Comparison of ENCODE assay signal across 20 cellular contexts in the genomic region with DNA sequence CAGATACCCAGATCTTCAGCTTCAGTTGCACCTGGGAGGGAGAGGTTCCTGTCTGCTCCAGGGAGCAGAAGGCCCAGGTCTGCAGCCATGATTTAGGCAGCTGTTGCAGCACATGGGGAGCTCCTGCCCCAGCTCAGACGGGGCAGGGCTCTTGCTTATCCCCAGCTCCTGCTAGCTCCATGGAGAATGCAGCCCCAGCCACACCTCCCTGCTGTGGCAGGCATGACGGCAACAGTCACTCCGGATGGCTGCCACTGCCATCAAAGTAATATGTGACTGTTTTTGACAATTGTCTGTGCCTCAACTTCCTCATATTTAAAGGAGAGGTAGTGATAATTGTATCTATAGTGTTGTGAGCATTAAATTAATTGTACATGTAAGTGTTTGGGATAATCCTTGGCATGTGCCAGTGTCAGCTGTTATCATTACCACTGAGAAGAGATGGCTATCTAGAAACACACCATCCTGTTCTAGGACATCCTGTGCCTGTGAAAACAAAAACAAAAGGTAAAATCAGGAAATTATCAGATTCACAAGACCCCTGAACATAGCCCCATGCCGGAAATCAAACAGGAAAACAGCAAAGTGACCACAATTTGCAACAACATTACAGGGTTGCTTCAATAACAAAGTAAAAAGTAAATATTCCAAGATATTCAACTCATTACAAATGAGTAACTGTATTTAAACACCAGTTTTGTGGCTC.
A peak's percentile ranks its signal among the peaks of the same experiment; 100 is the strongest.
DNase-seq lines count a peak whose midpoint lies in the region; ATAC-seq and TF ChIP-seq lines count a peak whose summit lies in the region.
"Had no signal": no experiment of that assay in that cellular context is flagged by ENCODE, and none has a peak within 500 bp of the region (broad histone marks: within the 10 kb centered on the region; RNA-seq: fewer than 3 reads in every experiment).

No MANE protein-coding gene starts in this region.

- H3K27ac ChIP-seq in Peyer's patch (peak overlapping the region; percentile 35 to 60 (median 54)), neural progenitor cell (no peak overlapping the region)
- H3K27ac ChIP-seq: WERI-Rb-1 had no signal

- ATAC-seq in activated T-cell treated with anti-CD3 and anti-CD28 coated beads, Interleukin-2, amount 50 U/mL, for 4 hours: no peak
- peak; percentile 48 for ATAC-seq in stimulated activated effector memory CD8-positive, alpha-beta T cell treated with anti-CD3 and anti-CD28 coated beads, Interleukin-12 subunit alpha, Interleukin-12 subunit beta, amount 100 ng/mL, for 72 hours
- no peak for ATAC-seq in GM21786 (IDR thresholded peaks at IDR 0.05; ENCODE audit: unreplicated experiment)
- ATAC-seq: sciatic nerve had no signal

- H3K79me2 ChIP-seq in neural progenitor cell (ENCODE audit: low read depth): no peaks in the 10 kb centered on the region

- no peak for TF ChIP-seq CTCF in Peyer's patch (IDR thresholded peaks at IDR 0.05)
- no peak for TF ChIP-seq CTCF in endothelial cell (IDR thresholded peaks at IDR 0.05; ENCODE audit: unreplicated experiment)
- TF ChIP-seq CTCF in neural progenitor cell (IDR thresholded peaks at IDR 0.05): no peak

- H3K36me3 ChIP-seq in Peyer's patch: no peaks in the 10 kb centered on the region
- H3K36me3 ChIP-seq in neural progenitor cell: no peaks in the 10 kb centered on the region
- H3K36me3 ChIP-seq: WERI-Rb-1 had no signal

- no peaks in the 10 kb centered on the region for H3F3A ChIP-seq in neural progenitor cell (ENCODE audit: low read depth)

- no peak overlapping the region for H3K9ac ChIP-seq in neural progenitor cell

- TF ChIP-seq POLR2A in Peyer's patch (IDR thresholded peaks at IDR 0.05): no peak

- H3K27me3 ChIP-seq in Peyer's patch: no peaks in the 10 kb centered on the region
- no peaks in the 10 kb centered on the region for H3K27me3 ChIP-seq in neural progenitor cell

- H3K4me1 ChIP-seq in Peyer's patch: no peaks in the 10 kb centered on the region
- no peaks in the 10 kb centered on the region for H3K4me1 ChIP-seq in neural progenitor cell

- peaks cover 2% of the 10 kb centered on the region for H3K9me3 Mint-ChIP-seq in activated T-cell treated with anti-CD3 and anti-CD28 coated beads, Interleukin-2, amount 50 U/mL, for 24 hours
- peaks cover 3% of the 10 kb centered on the region for H3K9me3 Mint-ChIP-seq in activated T-cell treated with anti-CD3 and anti-CD28 coated beads, Interleukin-2, amount 50 U/mL, for 4 hours
- no peaks in the 10 kb centered on the region for H3K9me3 Mint-ChIP-seq in endothelial cell (ENCODE audit: unreplicated experiment)
- peaks cover 2% of the 10 kb centered on the region for H3K9me3 Mint-ChIP-seq in stimulated activated effector memory CD8-positive, alpha-beta T cell treated with anti-CD3 and anti-CD28 coated beads, Interleukin-12 subunit alpha, Interleukin-12 subunit beta, amount 100 ng/mL, for 72 hours
- no peaks in the 10 kb centered on the region for H3K9me3 Mint-ChIP-seq in neural progenitor cell
- H3K9me3 Mint-ChIP-seq: H9 had no signal

- peak overlapping the region; percentile 54 for H3K27ac Mint-ChIP-seq in activated T-cell treated with anti-CD3 and anti-CD28 coated beads, Interleukin-2, amount 50 U/mL, for 24 hours
- H3K27ac Mint-ChIP-seq in endothelial cell (ENCODE audit: unreplicated experiment): peak overlapping the region; percentile 95
- H3K27ac Mint-ChIP-seq in stimulated activated effector memory CD8-positive, alpha-beta T cell treated with anti-CD3 and anti-CD28 coated beads, Interleukin-12 subunit alpha, Interleukin-12 subunit beta, amount 100 ng/mL, for 72 hours: peak overlapping the region; percentile 78
- no peak overlapping the region for H3K27ac Mint-ChIP-seq in neural progenitor cell
- H3K27ac Mint-ChIP-seq: H9 had no signal

- H4K20me1 ChIP-seq in neural progenitor cell (ENCODE audit: low read depth): no peaks in the 10 kb centered on the region

- H3K4me2 ChIP-seq in neural progenitor cell: no peak overlapping the region

- no peak for DNase-seq in activated T-cell treated with anti-CD3 and anti-CD28 coated beads, Interleukin-2, amount 50 U/mL, for 24 hours
- no peak for DNase-seq in activated T-cell treated with anti-CD3 and anti-CD28 coated beads, Interleukin-2, amount 50 U/mL, for 4 hours
- DNase-seq in Peyer's patch (peak in 1 of 3 donors; percentile 24), endothelial cell (ENCODE audit: low spot score) (peak; percentile 32), neural progenitor cell (ENCODE audit: low spot score) (no peak), NCI-H82 treated with DMSO at 0.1 percent for 48 hours (lab: John Stamatoyannopoulos, UW; ENCODE audit: unreplicated experiment) (no peak)
- no peak for DNase-seq in stimulated activated effector memory CD8-positive, alpha-beta T cell treated with anti-CD3 and anti-CD28 coated beads, Interleukin-12 subunit alpha, Interleukin-12 subunit beta, amount 100 ng/mL, for 72 hours (ENCODE audit: low spot score in 2 of 2)
- DNase-seq: amniotic stem cell; COR-L47; GDM1; H9; NCI-H1930; NCI-H510A treated with DMSO at 0.1 percent for 48 hours; nucleus accumbens; stimulated activated CD4-positive, alpha-beta T cell treated with anti-CD3 and anti-CD28 coated beads, Interleukin-4, amount 100 ng/mL, for 1 hour; stimulated activated CD8-positive, alpha-beta memory T cell treated with anti-CD3 and anti-CD28 coated beads, Interleukin-4, amount 100 ng/mL, for 48 hours; trophoblast cell; WERI-Rb-1 had no signal

- H3K4me3 Mint-ChIP-seq in activated T-cell treated with anti-CD3 and anti-CD28 coated beads, Interleukin-2, amount 50 U/mL, for 24 hours: no peak overlapping the region
- no peak overlapping the region for H3K4me3 Mint-ChIP-seq in activated T-cell treated with anti-CD3 and anti-CD28 coated beads, Interleukin-2, amount 50 U/mL, for 4 hours
- no peak overlapping the region for H3K4me3 Mint-ChIP-seq in endothelial cell (ENCODE audit: unreplicated experiment)
- H3K4me3 Mint-ChIP-seq in stimulated activated effector memory CD8-positive, alpha-beta T cell treated with anti-CD3 and anti-CD28 coated beads, Interleukin-12 subunit alpha, Interleukin-12 subunit beta, amount 100 ng/mL, for 72 hours: no peak overlapping the region
- no peak overlapping the region for H3K4me3 Mint-ChIP-seq in neural progenitor cell
- H3K4me3 Mint-ChIP-seq: H9 had no signal

- H3K4me3 ChIP-seq in Peyer's patch (no peak overlapping the region), neural progenitor cell (no peak overlapping the region)

- no peaks in the 10 kb centered on the region for H3K36me3 Mint-ChIP-seq in activated T-cell treated with anti-CD3 and anti-CD28 coated beads, Interleukin-2, amount 50 U/mL, for 24 hours (ENCODE audit: low read depth)
- no peaks in the 10 kb centered on the region for H3K36me3 Mint-ChIP-seq in activated T-cell treated with anti-CD3 and anti-CD28 coated beads, Interleukin-2, amount 50 U/mL, for 4 hours (ENCODE audit: insufficient read depth)
- H3K36me3 Mint-ChIP-seq in endothelial cell (ENCODE audit: low read depth, unreplicated experiment): no peaks in the 10 kb centered on the region
- no peaks in the 10 kb centered on the region for H3K36me3 Mint-ChIP-seq in stimulated activated effector memory CD8-positive, alpha-beta T cell treated with anti-CD3 and anti-CD28 coated beads, Interleukin-12 subunit alpha, Interleukin-12 subunit beta, amount 100 ng/mL, for 72 hours
- H3K36me3 Mint-ChIP-seq in neural progenitor cell: no peaks in the 10 kb centered on the region

- H3K27me3 Mint-ChIP-seq in activated T-cell treated with anti-CD3 and anti-CD28 coated beads, Interleukin-2, amount 50 U/mL, for 24 hours: no peaks in the 10 kb centered on the region
- no peaks in the 10 kb centered on the region for H3K27me3 Mint-ChIP-seq in activated T-cell treated with anti-CD3 and anti-CD28 coated beads, Interleukin-2, amount 50 U/mL, for 4 hours (ENCODE audit: low read depth)
- H3K27me3 Mint-ChIP-seq in endothelial cell (ENCODE audit: unreplicated experiment): no peaks in the 10 kb centered on the region
- no peaks in the 10 kb centered on the region for H3K27me3 Mint-ChIP-seq in neural progenitor cell (ENCODE audit: insufficient read depth, low read depth)

- H3K9me3 ChIP-seq in Peyer's patch (peaks cover 0 to 7% (median 0%) of the 10 kb centered on the region in 4 donors), neural progenitor cell (ENCODE audit: low read depth) (no peaks in the 10 kb centered on the region)

- peaks cover 23% of the 10 kb centered on the region for H3K4me1 Mint-ChIP-seq in activated T-cell treated with anti-CD3 and anti-CD28 coated beads, Interleukin-2, amount 50 U/mL, for 24 hours (ENCODE audit: low read depth)
- H3K4me1 Mint-ChIP-seq in activated T-cell treated with anti-CD3 and anti-CD28 coated beads, Interleukin-2, amount 50 U/mL, for 4 hours (ENCODE audit: low read depth): peaks cover 23% of the 10 kb centered on the region
- H3K4me1 Mint-ChIP-seq in endothelial cell (ENCODE audit: unreplicated experiment): peaks cover 11% of the 10 kb centered on the region
- H3K4me1 Mint-ChIP-seq in stimulated activated effector memory CD8-positive, alpha-beta T cell treated with anti-CD3 and anti-CD28 coated beads, Interleukin-12 subunit alpha, Interleukin-12 subunit beta, amount 100 ng/mL, for 72 hours: peaks cover 19% of the 10 kb centered on the region
- no peaks in the 10 kb centered on the region for H3K4me1 Mint-ChIP-seq in neural progenitor cell
- H3K4me1 Mint-ChIP-seq: H9 had no signal

- no peak overlapping the region for H2AFZ ChIP-seq in neural progenitor cell (replicated peaks)
